In genomic region chr11:10522921-10523320, GRCh38 we compare ENCODE assay signal across 22 cellular contexts. TPM values are rescaled to one million over a fixed set of nuclear protein-coding genes. Genes with fewer than 3 reads are reported as not detected.
A peak's percentile ranks its signal among the peaks of the same experiment; 100 is the strongest.
DNase-seq lines count a peak whose midpoint lies in the region; ATAC-seq and TF ChIP-seq lines count a peak whose summit lies in the region.
"Had no signal": no experiment of that assay in that cellular context is flagged by ENCODE, and none has a peak within 500 bp of the region (broad histone marks: within the 10 kb centered on the region; RNA-seq: fewer than 3 reads in every experiment).

No MANE protein-coding gene starts in this region.

- intact Hi-C loops in esophagus muscularis mucosa (cut with DNase I) = no loop called here
- intact Hi-C loops in sigmoid colon (cut with DNase I) = no loop called here

- TF ChIP-seq POLR2A in esophagus muscularis mucosa (IDR thresholded peaks at IDR 0.05; ENCODE audit: low read depth) = no peak
- no peak for TF ChIP-seq POLR2A in sigmoid colon (IDR thresholded peaks at IDR 0.05)

- 54% methylated on average over 2 of the region's 2 CpGs for WGBS in esophagus muscularis mucosa
- WGBS in sigmoid colon, 2 donors = 65 to 88% methylated on average over 2 of the region's 2 CpGs

- H3K36me3 ChIP-seq in esophagus muscularis mucosa (peaks cover 12 to 90% (median 55%) of the 10 kb centered on the region in 4 donors), sigmoid colon (peaks cover 4 to 71% (median 10%) of the 10 kb centered on the region in 4 donors)

- TF ChIP-seq EP300 in esophagus muscularis mucosa (IDR thresholded peaks at IDR 0.05) (no peak), sigmoid colon (IDR thresholded peaks at IDR 0.05) (no peak)

- H3K4me3 ChIP-seq in AG10803 (ENCODE audit: low read length) (no peak overlapping the region), esophagus muscularis mucosa (no peak overlapping the region), sigmoid colon (no peak overlapping the region)
- H3K4me3 ChIP-seq: A549, colonic mucosa, heart left ventricle, MG63 had no signal

- H3K27ac Mint-ChIP-seq in T-helper 17 cell = peak overlapping the region; percentile 47
- H3K27ac Mint-ChIP-seq: activated naive CD4-positive, alpha-beta T cell treated with anti-CD3 and anti-CD28 coated beads for 36 hours; CD14-positive monocyte had no signal

- peaks cover 19% of the 10 kb centered on the region for H3K36me3 Mint-ChIP-seq in T-helper 17 cell (ENCODE audit: low read depth)

- no peaks in the 10 kb centered on the region for H3K27me3 ChIP-seq in esophagus muscularis mucosa
- H3K27me3 ChIP-seq in sigmoid colon = no peaks in the 10 kb centered on the region
- H3K27me3 ChIP-seq: colonic mucosa, heart left ventricle, MG63 had no signal

- peaks cover 22% of the 10 kb centered on the region for H3K4me1 Mint-ChIP-seq in T-helper 17 cell
- H3K4me1 Mint-ChIP-seq: CD14-positive monocyte had no signal

- DNase-seq in AG10803 (ENCODE audit: low read depth) (peak; percentile 12), T-helper 17 cell (no peak), esophagus muscularis mucosa (ENCODE audit: extremely low spot score) (no peak), sigmoid colon (no peak), NCI-H526 treated with DMSO at 0.1 percent for 48 hours (lab: John Stamatoyannopoulos, UW) (no peak), NCI-H2029 treated with DMSO at 0.1 percent for 48 hours (lab: John Stamatoyannopoulos, UW) (no peak), KG1 (lab: John Stamatoyannopoulos, UW) (no peak)
- DNase-seq: activated CD4-positive, alpha-beta T cell treated with anti-CD3 and anti-CD28 coated beads, Interleukin-2, amount 50 U/mL, for 4 hours; activated naive CD4-positive, alpha-beta T cell treated with anti-CD3 and anti-CD28 coated beads for 36 hours; colonic mucosa; DMS153; heart left ventricle; islet precursor cell; MG63; naive thymus-derived CD4-positive, alpha-beta T cell; stimulated activated CD4-positive, alpha-beta T cell treated with anti-CD3 and anti-CD28 coated beads, Interleukin-4, amount 100 ng/mL, for 24 hours had no signal

- no peak for TF ChIP-seq CTCF in AG10803 (conservative IDR thresholded peaks at IDR 0.05; ENCODE audit: low read length)
- no peak for TF ChIP-seq CTCF in esophagus muscularis mucosa (IDR thresholded peaks at IDR 0.05)
- TF ChIP-seq CTCF in sigmoid colon (IDR thresholded peaks at IDR 0.05) = no peak

- peak overlapping the region in 3 of 4 donors; percentile 0 to 47 (median 20) for H3K27ac ChIP-seq in esophagus muscularis mucosa (replicated peaks in 1 of 4)
- peak overlapping the region in 3 of 4 donors; percentile 22 to 39 (median 27) for H3K27ac ChIP-seq in sigmoid colon
- H3K27ac ChIP-seq: A549, colonic mucosa, heart left ventricle had no signal

- H3K4me3 Mint-ChIP-seq in T-helper 17 cell = no peak overlapping the region
- H3K4me3 Mint-ChIP-seq: activated naive CD4-positive, alpha-beta T cell treated with anti-CD3 and anti-CD28 coated beads for 36 hours; CD14-positive monocyte; memory B cell; naive thymus-derived CD4-positive, alpha-beta T cell had no signal

- no peaks in the 10 kb centered on the region for H3K27me3 Mint-ChIP-seq in T-helper 17 cell
- H3K27me3 Mint-ChIP-seq: memory B cell; naive thymus-derived CD4-positive, alpha-beta T cell had no signal

- H3K9me3 ChIP-seq in T-helper 17 cell (ENCODE audit: control insufficient read depth, low read length, poor library complexity, severe bottlenecking) = no peaks in the 10 kb centered on the region
- H3K9me3 ChIP-seq in esophagus muscularis mucosa = no peaks in the 10 kb centered on the region
- H3K9me3 ChIP-seq in sigmoid colon = no peaks in the 10 kb centered on the region
- H3K9me3 ChIP-seq: A549, colonic mucosa, heart left ventricle, MG63 had no signal

- ATAC-seq in T-helper 17 cell (no peak), HG03432 (IDR thresholded peaks at IDR 0.05; ENCODE audit: unreplicated experiment) (no peak)
- ATAC-seq: A549; heart left ventricle; naive thymus-derived CD4-positive, alpha-beta T cell; Right ventricle myocardium inferior had no signal

- H3K4me1 ChIP-seq in esophagus muscularis mucosa = peaks cover 0 to 26% (median 6%) of the 10 kb centered on the region in 4 donors
- H3K4me1 ChIP-seq in sigmoid colon = peaks cover 0 to 9% (median 0%) of the 10 kb centered on the region in 4 donors
- H3K4me1 ChIP-seq: colonic mucosa, heart left ventricle had no signal

RNA-seq across cellular contexts. Expression of gene RNF141, which starts 18.1 kb away (rescaled TPM):
- total RNA-seq in T-helper 17 cell (10 to 100 TPM; 12.8 to 13.6 TPM), esophagus muscularis mucosa (10 to 100 TPM; 24.1 to 39.3 (median 34.9) TPM), sigmoid colon (10 to 100 TPM; 19.7 to 30.3 (median 26.5) TPM)
- 10 to 100 TPM; 13.1 to 22.8 (median 21.3) TPM for polyA plus RNA-seq in sigmoid colon

RNA-seq across cellular contexts. Expression of gene LYVE1, which starts 45.5 kb away (rescaled TPM):
- total RNA-seq in T-helper 17 cell = not detected
- total RNA-seq in esophagus muscularis mucosa = 100 to 1,000 TPM in 1 of 4 donors, 10 to 100 TPM in 3; 59.5 to 150 (median 74.3) TPM
- 100 to 1,000 TPM in 3 of 4 donors, 10 to 100 TPM in 1; 41.5 to 158 (median 133) TPM for total RNA-seq in sigmoid colon
- polyA plus RNA-seq in sigmoid colon = 10 to 100 TPM; 21.3 to 29.4 (median 22.7) TPM
- total RNA-seq: activated naive CD4-positive, alpha-beta T cell treated with anti-CD3 and anti-CD28 coated beads for 36 hours; naive thymus-derived CD4-positive, alpha-beta T cell; NCI-H460 had no signal
- polyA plus RNA-seq: naive thymus-derived CD4-positive, alpha-beta T cell had no signal

Comparison
In these comparisons a context has a peak if more than half of its experiments do, and no peak if none do; other contexts are left out.
1. RNA of gene LYVE1, which starts 45.5 kb away (total RNA-seq): 41.5 to 158 TPM in sigmoid colon and 59.5 to 150 TPM in esophagus muscularis mucosa; not detected in T-helper 17 cell; every median in the first group is over 10 times any median in the second.